In the genomic region with DNA sequence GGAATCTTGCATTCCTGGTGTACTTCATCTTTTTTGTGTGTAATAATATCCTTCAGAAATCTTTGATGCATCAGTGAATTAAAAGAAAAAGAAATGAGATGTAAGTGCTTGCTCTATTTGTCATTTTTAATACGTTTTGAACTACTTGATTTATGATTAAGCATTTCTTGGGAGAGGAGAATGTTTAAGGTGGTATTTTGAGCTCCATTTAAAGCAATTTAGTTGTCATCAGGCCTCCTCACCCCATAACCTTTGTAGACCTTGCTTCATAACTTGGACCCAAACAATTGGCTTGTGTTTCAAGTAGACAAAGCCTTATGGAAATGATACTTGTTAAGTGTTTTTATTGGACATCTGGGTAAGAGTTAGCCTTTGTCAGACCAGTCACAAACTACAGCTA, we compare ENCODE assay signal across 18 cellular contexts.
"Had no signal": no experiment of that assay in that cellular context is flagged by ENCODE, and none has a peak within 500 bp of the region (broad histone marks: within the 10 kb centered on the region; RNA-seq: fewer than 3 reads in every experiment).

No MANE protein-coding gene starts in this region.

- H3K4me3 Mint-ChIP-seq: activated CD8-positive, alpha-beta T cell treated with anti-CD3 and anti-CD28 coated beads for 36 hours; activated naive CD4-positive, alpha-beta T cell treated with anti-CD3 and anti-CD28 coated beads, Interleukin-2, amount 50 U/mL, for 24 hours; central memory CD8-positive, alpha-beta T cell; T-helper 1 cell treated with Interleukin-12 subunit alpha and Interleukin-12 subunit beta and Interleukin-4 antibody, amounts not matched to agents 30 μg/mL and 1 μg/mL, for 36 hours had no signal

- H3K4me1 Mint-ChIP-seq: activated naive CD4-positive, alpha-beta T cell treated with anti-CD3 and anti-CD28 coated beads, Interleukin-2, amount 50 U/mL, for 24 hours; central memory CD8-positive, alpha-beta T cell had no signal

- H3K27ac Mint-ChIP-seq: activated CD8-positive, alpha-beta T cell treated with anti-CD3 and anti-CD28 coated beads for 36 hours; activated naive CD4-positive, alpha-beta T cell treated with anti-CD3 and anti-CD28 coated beads, Interleukin-2, amount 50 U/mL, for 24 hours; T-helper 1 cell treated with Interleukin-12 subunit alpha and Interleukin-12 subunit beta and Interleukin-4 antibody, amounts not matched to agents 30 μg/mL and 1 μg/mL, for 36 hours had no signal

- H3K36me3 Mint-ChIP-seq: activated naive CD4-positive, alpha-beta T cell treated with anti-CD3 and anti-CD28 coated beads, Interleukin-2, amount 50 U/mL, for 24 hours had no signal

- ATAC-seq: activated CD4-positive, CD25-positive, alpha-beta regulatory T cell treated with anti-CD3 and anti-CD28 coated beads, Interleukin-2, amount 50 U/mL, for 24 hours; activated CD8-positive, alpha-beta T cell treated with anti-CD3 and anti-CD28 coated beads for 36 hours had no signal

- H3K9me3 Mint-ChIP-seq: activated CD8-positive, alpha-beta T cell treated with anti-CD3 and anti-CD28 coated beads for 36 hours; activated naive CD4-positive, alpha-beta T cell treated with anti-CD3 and anti-CD28 coated beads, Interleukin-2, amount 50 U/mL, for 24 hours; central memory CD8-positive, alpha-beta T cell; T-helper 1 cell treated with Interleukin-12 subunit alpha and Interleukin-12 subunit beta and Interleukin-4 antibody, amounts not matched to agents 30 μg/mL and 1 μg/mL, for 36 hours had no signal

- DNase-seq: activated CD4-positive, alpha-beta T cell treated with anti-CD3 and anti-CD28 coated beads for 4 hours; activated CD8-positive, alpha-beta memory T cell treated with anti-CD3 and anti-CD28 coated beads, Interleukin-2, amount 50 U/mL, for 4 hours; activated CD8-positive, alpha-beta T cell treated with anti-CD3 and anti-CD28 coated beads for 36 hours; activated naive CD4-positive, alpha-beta T cell; activated T-cell treated with anti-CD3 and anti-CD28 coated beads, Interleukin-2, amount 50 U/mL, for 1 hour; aorta; KBM-7; NCI-H1048; NCI-H1930; NCI-H2107; NCI-H446 treated with DMSO at 0.1 percent for 48 hours; NCI-H524 treated with DMSO at 0.1 percent for 48 hours; NCI-H774; SIG-M5 had no signal
